ENCODE assay signal across 17 cellular contexts in genomic region chr17:48627242-48627597, GRCh38. TPM values are rescaled to one million over a fixed set of nuclear protein-coding genes. Genes with fewer than 3 reads are reported as not detected.
DNase-seq lines count a peak whose midpoint lies in the region; ATAC-seq and TF ChIP-seq lines count a peak whose summit lies in the region.
"Had no signal": no experiment of that assay in that cellular context is flagged by ENCODE, and none has a peak within 500 bp of the region (broad histone marks: within the 10 kb centered on the region; RNA-seq: fewer than 3 reads in every experiment).

No MANE protein-coding gene starts in this region.

- no peak for ATAC-seq in activated CD4-positive, alpha-beta T cell treated with anti-CD3 and anti-CD28 coated beads for 36 hours
- no peak for ATAC-seq in activated naive CD8-positive, alpha-beta T cell treated with anti-CD3 and anti-CD28 coated beads, Interleukin-2, amount 50 U/mL, for 24 hours
- no peak for ATAC-seq in natural killer cell treated with Interleukin-12 subunit alpha and Interleukin-12 subunit beta and Interleukin-15 and Interleukin-18, amount 100 ng/mL, for 72 hours
- no peak for ATAC-seq in GM21381 (IDR thresholded peaks at IDR 0.05; ENCODE audit: unreplicated experiment)

- POLR2A ChIA-PET in activated CD4-positive, alpha-beta T cell treated with anti-CD3 and anti-CD28 coated beads for 36 hours (lab: Charles Lee): no interaction called here

- peaks cover 69% of the 10 kb centered on the region for H3K27me3 Mint-ChIP-seq in activated CD4-positive, alpha-beta T cell treated with anti-CD3 and anti-CD28 coated beads for 36 hours
- peaks cover 69% of the 10 kb centered on the region for H3K27me3 Mint-ChIP-seq in activated naive CD8-positive, alpha-beta T cell treated with anti-CD3 and anti-CD28 coated beads, Interleukin-2, amount 50 U/mL, for 24 hours
- peaks cover 63 to 78% of the 10 kb centered on the region in 2 donors for H3K27me3 Mint-ChIP-seq in natural killer cell treated with Interleukin-12 subunit alpha and Interleukin-12 subunit beta and Interleukin-15 and Interleukin-18, amount 100 ng/mL, for 72 hours
- H3K27me3 Mint-ChIP-seq in endodermal cell (ENCODE audit: insufficient read depth): peaks cover 99% of the 10 kb centered on the region

- H3K4me3 Mint-ChIP-seq in activated CD4-positive, alpha-beta T cell treated with anti-CD3 and anti-CD28 coated beads for 36 hours: peak overlapping the region; percentile 74
- H3K4me3 Mint-ChIP-seq in activated naive CD8-positive, alpha-beta T cell treated with anti-CD3 and anti-CD28 coated beads, Interleukin-2, amount 50 U/mL, for 24 hours: peak overlapping the region; percentile 81
- H3K4me3 Mint-ChIP-seq in natural killer cell treated with Interleukin-12 subunit alpha and Interleukin-12 subunit beta and Interleukin-15 and Interleukin-18, amount 100 ng/mL, for 72 hours: peak overlapping the region; percentile 94
- H3K4me3 Mint-ChIP-seq in endodermal cell: no peak overlapping the region

- H3K4me1 ChIP-seq in HUES6 (ENCODE audit: control insufficient read depth, insufficient read depth, low read length): peaks cover 7% of the 10 kb centered on the region; the same call in 1 of the 2 replicates
- H3K4me1 ChIP-seq in endodermal cell (ENCODE audit: control insufficient read depth, insufficient read depth, low read length): no peaks in the 10 kb centered on the region

- H3K27ac ChIP-seq in HUES6 (ENCODE audit: low read depth, low read length): no peak overlapping the region
- H3K27ac ChIP-seq in endodermal cell (ENCODE audit: low read depth, low read length): no peak overlapping the region
- H3K27ac ChIP-seq: dorsolateral prefrontal cortex, psoas muscle, spleen had no signal

- DNase-seq in activated CD4-positive, alpha-beta T cell treated with anti-CD3 and anti-CD28 coated beads for 36 hours: no peak
- DNase-seq in activated CD4-positive, alpha-beta T cell treated with anti-CD3 and anti-CD28 coated beads, Interleukin-2, amount 50 U/mL, for 4 hours: no peak
- DNase-seq in activated naive CD8-positive, alpha-beta T cell treated with anti-CD3 and anti-CD28 coated beads, Interleukin-2, amount 50 U/mL, for 24 hours: no peak
- no peak for DNase-seq in natural killer cell treated with Interleukin-12 subunit alpha and Interleukin-12 subunit beta and Interleukin-15 and Interleukin-18, amount 100 ng/mL, for 72 hours (ENCODE audit: low spot score)
- DNase-seq in endodermal cell (no peak), anterior cingulate cortex (lab: John Stamatoyannopoulos, UW) (no peak)
- DNase-seq: 8988T, dorsolateral prefrontal cortex, NCI-H1436, NCI-H82, psoas muscle, spleen, SW 1271 had no signal

- no peak for TF ChIP-seq CTCF in endodermal cell (conservative IDR thresholded peaks at IDR 0.05)

- H3K9me3 ChIP-seq in HUES6 (ENCODE audit: control insufficient read depth, insufficient read depth, low read depth, low read length): no peaks in the 10 kb centered on the region
- H3K9me3 ChIP-seq in endodermal cell (ENCODE audit: control insufficient read depth, low read length): peaks cover 2% of the 10 kb centered on the region
- H3K9me3 ChIP-seq: psoas muscle, spleen had no signal

- no peaks in the 10 kb centered on the region for H3K36me3 ChIP-seq in HUES6 (ENCODE audit: control insufficient read depth, insufficient read depth, low read length)
- H3K36me3 ChIP-seq in endodermal cell (ENCODE audit: control insufficient read depth, insufficient read depth, low read length): no peaks in the 10 kb centered on the region
- H3K36me3 ChIP-seq: spleen had no signal

- CTCF ChIA-PET in activated CD4-positive, alpha-beta T cell treated with anti-CD3 and anti-CD28 coated beads for 36 hours (lab: Charles Lee): interaction anchor here (5.8 kb wide), 1 partner anchor 9 kb away, joined by 32 read pairs; no protein-coding TSS in a partner anchor

- WGBS in endodermal cell (ENCODE audit: insufficient coverage in 1 of 2, insufficient read length in 1 of 2), 2 experiments: 20 to 23% methylated on average over 1 to 2 of the region's 2 CpGs

- intact Hi-C loops in activated CD4-positive, alpha-beta T cell treated with anti-CD3 and anti-CD28 coated beads for 36 hours (cut with DNase I, micrococcal nuclease): no loop called here

- peak overlapping the region; percentile 58 for H3K4me3 ChIP-seq in HUES6 (ENCODE audit: low read depth, low read length)
- H3K4me3 ChIP-seq in endodermal cell (ENCODE audit: low read length): no peak overlapping the region

- H3K27me3 ChIP-seq in HUES6 (ENCODE audit: control insufficient read depth, insufficient read depth, low read length): peaks cover 100% of the 10 kb centered on the region
- H3K27me3 ChIP-seq in endodermal cell (ENCODE audit: control insufficient read depth, insufficient read depth, low read length, poor library complexity, severe bottlenecking): peaks cover 100% of the 10 kb centered on the region

- H3K9ac ChIP-seq in HUES6 (ENCODE audit: low read length) (peak overlapping the region; percentile 76), endodermal cell (ENCODE audit: extremely low read depth, low read length, poor library complexity, severe bottlenecking) (no peak overlapping the region)

- H3K4me1 Mint-ChIP-seq in activated CD4-positive, alpha-beta T cell treated with anti-CD3 and anti-CD28 coated beads for 36 hours: peaks cover 10% of the 10 kb centered on the region
- H3K4me1 Mint-ChIP-seq in activated naive CD8-positive, alpha-beta T cell treated with anti-CD3 and anti-CD28 coated beads, Interleukin-2, amount 50 U/mL, for 24 hours: peaks cover 8% of the 10 kb centered on the region
- peaks cover 15 to 21% of the 10 kb centered on the region in 2 donors for H3K4me1 Mint-ChIP-seq in natural killer cell treated with Interleukin-12 subunit alpha and Interleukin-12 subunit beta and Interleukin-15 and Interleukin-18, amount 100 ng/mL, for 72 hours (ENCODE audit: low read depth in 2 of 2)
- H3K4me1 Mint-ChIP-seq in endodermal cell: peaks cover 1% of the 10 kb centered on the region

- H3K27ac Mint-ChIP-seq in activated CD4-positive, alpha-beta T cell treated with anti-CD3 and anti-CD28 coated beads for 36 hours: no peak overlapping the region
- peak overlapping the region; percentile 10 for H3K27ac Mint-ChIP-seq in activated naive CD8-positive, alpha-beta T cell treated with anti-CD3 and anti-CD28 coated beads, Interleukin-2, amount 50 U/mL, for 24 hours
- H3K27ac Mint-ChIP-seq in natural killer cell treated with Interleukin-12 subunit alpha and Interleukin-12 subunit beta and Interleukin-15 and Interleukin-18, amount 100 ng/mL, for 72 hours: peak overlapping the region in 1 of 2 donors; percentile 78
- no peak overlapping the region for H3K27ac Mint-ChIP-seq in endodermal cell

- no peaks in the 10 kb centered on the region for H3K9me3 Mint-ChIP-seq in activated CD4-positive, alpha-beta T cell treated with anti-CD3 and anti-CD28 coated beads for 36 hours (ENCODE audit: low read depth)
- no peaks in the 10 kb centered on the region for H3K9me3 Mint-ChIP-seq in activated naive CD8-positive, alpha-beta T cell treated with anti-CD3 and anti-CD28 coated beads, Interleukin-2, amount 50 U/mL, for 24 hours
- H3K9me3 Mint-ChIP-seq in natural killer cell treated with Interleukin-12 subunit alpha and Interleukin-12 subunit beta and Interleukin-15 and Interleukin-18, amount 100 ng/mL, for 72 hours: no peaks in the 10 kb centered on the region
- H3K9me3 Mint-ChIP-seq in endodermal cell: no peaks in the 10 kb centered on the region

- H3K36me3 Mint-ChIP-seq in activated CD4-positive, alpha-beta T cell treated with anti-CD3 and anti-CD28 coated beads for 36 hours (ENCODE audit: low read depth): no peaks in the 10 kb centered on the region
- H3K36me3 Mint-ChIP-seq in activated naive CD8-positive, alpha-beta T cell treated with anti-CD3 and anti-CD28 coated beads, Interleukin-2, amount 50 U/mL, for 24 hours (ENCODE audit: low read depth): no peaks in the 10 kb centered on the region
- no peaks in the 10 kb centered on the region for H3K36me3 Mint-ChIP-seq in natural killer cell treated with Interleukin-12 subunit alpha and Interleukin-12 subunit beta and Interleukin-15 and Interleukin-18, amount 100 ng/mL, for 72 hours
- no peaks in the 10 kb centered on the region for H3K36me3 Mint-ChIP-seq in endodermal cell (ENCODE audit: low read depth)
- H3K36me3 Mint-ChIP-seq: CD14-positive monocyte had no signal

RNA-seq across cellular contexts. Expression of gene HOXB9, which starts 1.1 kb away (rescaled TPM):
- 1 to 10 TPM; 1.9 to 2.5 TPM for total RNA-seq in activated CD4-positive, alpha-beta T cell treated with anti-CD3 and anti-CD28 coated beads for 36 hours
- total RNA-seq in natural killer cell treated with Interleukin-12 subunit alpha and Interleukin-12 subunit beta and Interleukin-15 and Interleukin-18, amount 100 ng/mL, for 72 hours: 1 to 10 TPM in 1 of 2 donors, under 1 TPM in 1; 0.78 to 2.7 TPM
- not detected for total RNA-seq in endodermal cell
- 45.1 TPM for polyA plus RNA-seq in endodermal cell (2013, experiment 1 of 2)
- polyA plus RNA-seq in endodermal cell (2013, experiment 2 of 2): 30.1 TPM
- total RNA-seq: dorsolateral prefrontal cortex, H7, psoas muscle had no signal
- polyA plus RNA-seq: CD14-positive monocyte had no signal

RNA-seq across cellular contexts. Expression of gene HOXB8, which starts 12.1 kb away (rescaled TPM):
- total RNA-seq in activated CD4-positive, alpha-beta T cell treated with anti-CD3 and anti-CD28 coated beads for 36 hours: not detected
- not detected for total RNA-seq in natural killer cell treated with Interleukin-12 subunit alpha and Interleukin-12 subunit beta and Interleukin-15 and Interleukin-18, amount 100 ng/mL, for 72 hours
- not detected for total RNA-seq in endodermal cell
- 10.3 TPM for polyA plus RNA-seq in endodermal cell (2013, experiment 1 of 2)
- 7.2 TPM for polyA plus RNA-seq in endodermal cell (2013, experiment 2 of 2)
- total RNA-seq: dorsolateral prefrontal cortex, H7, psoas muscle, spleen had no signal
- polyA plus RNA-seq: CD14-positive monocyte had no signal

RNA-seq across cellular contexts. Expression of gene HOXB7, which starts 16.4 kb away (rescaled TPM):
- total RNA-seq in activated CD4-positive, alpha-beta T cell treated with anti-CD3 and anti-CD28 coated beads for 36 hours: under 1 TPM; 0.25 to 0.30 TPM
- 1 to 10 TPM; 1.1 to 2.7 TPM for total RNA-seq in natural killer cell treated with Interleukin-12 subunit alpha and Interleukin-12 subunit beta and Interleukin-15 and Interleukin-18, amount 100 ng/mL, for 72 hours
- not detected for total RNA-seq in endodermal cell
- 5.6 TPM for polyA plus RNA-seq in endodermal cell (2013, experiment 1 of 2)
- 6.0 TPM for polyA plus RNA-seq in endodermal cell (2013, experiment 2 of 2)
- polyA plus RNA-seq: CD14-positive monocyte had no signal

RNA-seq across cellular contexts. Expression of gene HOXB6, which starts 22.4 kb away (rescaled TPM):
- not detected for total RNA-seq in activated CD4-positive, alpha-beta T cell treated with anti-CD3 and anti-CD28 coated beads for 36 hours
- total RNA-seq in natural killer cell treated with Interleukin-12 subunit alpha and Interleukin-12 subunit beta and Interleukin-15 and Interleukin-18, amount 100 ng/mL, for 72 hours: 1 to 10 TPM; 1.9 to 2.2 TPM
- total RNA-seq in endodermal cell: not detected
- 14.4 TPM for polyA plus RNA-seq in endodermal cell (2013, experiment 1 of 2)
- 10.0 TPM for polyA plus RNA-seq in endodermal cell (2013, experiment 2 of 2)
- total RNA-seq: H7 had no signal
- polyA plus RNA-seq: CD14-positive monocyte had no signal

RNA-seq across cellular contexts. Expression of gene HOXB5, which starts 33.6 kb away (rescaled TPM):
- not detected for total RNA-seq in activated CD4-positive, alpha-beta T cell treated with anti-CD3 and anti-CD28 coated beads for 36 hours
- total RNA-seq in natural killer cell treated with Interleukin-12 subunit alpha and Interleukin-12 subunit beta and Interleukin-15 and Interleukin-18, amount 100 ng/mL, for 72 hours: under 1 TPM in 1 of 2 donors, not detected in 1; 0.70 TPM
- total RNA-seq in endodermal cell: not detected
- 5.3 TPM for polyA plus RNA-seq in endodermal cell (2013, experiment 1 of 2)
- 2.5 TPM for polyA plus RNA-seq in endodermal cell (2013, experiment 2 of 2)
- total RNA-seq: H7 had no signal
- polyA plus RNA-seq: CD14-positive monocyte had no signal
